22 cellular contexts compared by ENCODE assay signal in the genomic region with DNA sequence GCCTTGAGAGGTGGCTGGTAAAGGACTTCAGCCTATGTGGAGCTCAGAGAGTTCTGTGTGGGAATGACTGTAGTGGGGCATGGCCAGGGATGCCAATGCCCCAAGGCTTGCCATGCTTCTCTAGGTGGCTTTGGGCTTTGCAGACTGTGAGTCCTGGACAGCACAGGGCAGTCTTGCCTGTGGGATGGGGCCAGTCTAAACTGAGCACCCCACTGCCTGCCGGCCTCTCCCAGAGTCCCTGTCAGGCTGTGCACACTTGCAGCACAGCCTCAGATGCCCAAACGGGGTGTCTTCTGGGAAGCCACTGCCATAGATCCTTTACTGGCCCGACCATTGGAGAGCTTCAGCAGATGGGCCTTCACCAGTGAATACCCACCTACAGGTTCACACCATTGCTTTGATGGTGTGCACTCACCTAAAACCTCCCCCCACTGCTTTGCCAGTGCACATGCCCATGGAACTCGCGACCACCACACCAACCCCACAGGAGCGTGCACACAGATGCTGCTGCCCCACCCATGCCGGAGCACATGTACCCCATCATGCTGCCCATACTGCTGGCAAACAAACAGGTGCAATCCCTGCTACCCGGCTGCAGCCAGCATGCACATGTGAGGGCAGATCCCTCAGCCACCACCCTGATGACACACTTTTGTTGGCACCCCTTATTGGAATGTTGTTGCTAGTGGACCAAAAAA.
A peak's percentile ranks its signal among the peaks of the same experiment; 100 is the strongest.
DNase-seq lines count a peak whose midpoint lies in the region; ATAC-seq, FAIRE-seq and TF ChIP-seq lines count a peak whose summit lies in the region.
"Had no signal": no experiment of that assay in that cellular context is flagged by ENCODE, and none has a peak within 500 bp of the region (broad histone marks: within the 10 kb centered on the region; RNA-seq: fewer than 3 reads in every experiment).

No MANE protein-coding gene starts in this region.

- no peak for ATAC-seq in HG03442 (IDR thresholded peaks at IDR 0.05; ENCODE audit: unreplicated experiment)
- ATAC-seq: CD8-positive, alpha-beta T cell had no signal

- H3K27me3 ChIP-seq in astrocyte (ENCODE audit: insufficient read depth, low read length) = no peaks in the 10 kb centered on the region
- H3K27me3 ChIP-seq: BE2C, BLaER1 had no signal

- no peak for TF ChIP-seq CTCF in CD14-positive monocyte (IDR thresholded peaks at IDR 0.05)
- TF ChIP-seq CTCF in astrocyte (IDR thresholded peaks at IDR 0.05; ENCODE audit: insufficient read depth, low read depth, low read length) = no peak
- no peak for TF ChIP-seq CTCF in kidney (IDR thresholded peaks at IDR 0.05; ENCODE audit: borderline replicate concordance, extremely low read depth, insufficient read depth)

- H4K20me1 ChIP-seq in astrocyte (ENCODE audit: insufficient read depth, low read length) = no peaks in the 10 kb centered on the region
- H4K20me1 ChIP-seq: BLaER1 had no signal

- FAIRE-seq in astrocyte (lab: Jason Lieb, UNC) (peak; percentile 73), kidney (lab: Jason Lieb, UNC) (no peak)
- FAIRE-seq: A204.1, D721Med, G401.6, GM12891, GM19239 had no signal

- CTCF ChIA-PET in activated CD4-positive, alpha-beta T cell treated with anti-CD3 and anti-CD28 coated beads, Interleukin-2, amount 10 ng/mL, durations not matched to agents 7 days and 5 days (lab: Charles Lee) = no interaction called here

- H3K27ac Mint-ChIP-seq in CD14-positive monocyte (no peak overlapping the region), astrocyte (ENCODE audit: unreplicated experiment) (no peak overlapping the region)
- no peak overlapping the region for H3K27ac Mint-ChIP-seq in activated CD4-positive, alpha-beta T cell treated with anti-CD3 and anti-CD28 coated beads, Interleukin-2, amount 10 ng/mL, durations not matched to agents 7 days and 5 days
- H3K27ac Mint-ChIP-seq: CD4-positive, alpha-beta T cell; CD8-positive, alpha-beta T cell had no signal

- peak; percentile 20 for DNase-seq in CD14-positive monocyte (ENCODE audit: low spot score)
- DNase-seq in astrocyte (ENCODE audit: low read depth) = no peak
- peak; percentile 35 for DNase-seq in kidney
- DNase-seq in activated CD4-positive, alpha-beta T cell treated with anti-CD3 and anti-CD28 coated beads, Interleukin-2, amount 10 ng/mL, durations not matched to agents 7 days and 5 days = no peak
- no peak for DNase-seq in NCI-H2029 (lab: John Stamatoyannopoulos, UW)
- DNase-seq: 8988T; ACHN; BE2C; C1 segment of cervical spinal cord; Caco-2; Calu3; CD4-positive, alpha-beta T cell; CD8-positive, alpha-beta T cell; DMS79 treated with DMSO at 0.1 percent for 48 hours; GF-D8 had no signal

- H3K79me2 ChIP-seq in astrocyte (ENCODE audit: insufficient read depth, low read length) = no peaks in the 10 kb centered on the region

- H3K27ac ChIP-seq in astrocyte (ENCODE audit: low read depth, low read length) (no peak overlapping the region), kidney (ENCODE audit: low read depth in 2 of 2, low read length in 2 of 2) (no peak overlapping the region)
- H3K27ac ChIP-seq: BLaER1 had no signal

- H3K4me1 ChIP-seq in astrocyte (ENCODE audit: insufficient read depth, low read length) = no peaks in the 10 kb centered on the region
- no peaks in the 10 kb centered on the region for H3K4me1 ChIP-seq in kidney (ENCODE audit: control insufficient read depth in 1 of 2, insufficient read depth in 1 of 2, low read depth in 1 of 2, low read length in 2 of 2)
- H3K4me1 ChIP-seq: BE2C, BLaER1, Caco-2 had no signal

- H3K36me3 Mint-ChIP-seq in CD14-positive monocyte = no peaks in the 10 kb centered on the region
- H3K36me3 Mint-ChIP-seq in astrocyte (ENCODE audit: low read depth, unreplicated experiment) = no peaks in the 10 kb centered on the region
- no peaks in the 10 kb centered on the region for H3K36me3 Mint-ChIP-seq in activated CD4-positive, alpha-beta T cell treated with anti-CD3 and anti-CD28 coated beads, Interleukin-2, amount 10 ng/mL, durations not matched to agents 7 days and 5 days (ENCODE audit: low read depth)
- H3K36me3 Mint-ChIP-seq: CD8-positive, alpha-beta T cell had no signal

- H3K4me3 Mint-ChIP-seq in CD14-positive monocyte = no peak overlapping the region
- no peak overlapping the region for H3K4me3 Mint-ChIP-seq in astrocyte (ENCODE audit: unreplicated experiment)
- no peak overlapping the region for H3K4me3 Mint-ChIP-seq in activated CD4-positive, alpha-beta T cell treated with anti-CD3 and anti-CD28 coated beads, Interleukin-2, amount 10 ng/mL, durations not matched to agents 7 days and 5 days
- H3K4me3 Mint-ChIP-seq: CD4-positive, alpha-beta T cell; CD8-positive, alpha-beta T cell had no signal

- no peak overlapping the region for H2AFZ ChIP-seq in astrocyte (ENCODE audit: low read depth, low read length)

- intact Hi-C loops in CD14-positive monocyte (cut with micrococcal nuclease) (no loop called here), kidney (cut with DNase I) (no loop called here)

- H3K27me3 Mint-ChIP-seq in CD14-positive monocyte (ENCODE audit: low read depth in 3 of 3) (peaks cover 0 to 2% (median 0%) of the 10 kb centered on the region in 3 donors), astrocyte (ENCODE audit: low read depth, unreplicated experiment) (no peaks in the 10 kb centered on the region)
- H3K27me3 Mint-ChIP-seq in activated CD4-positive, alpha-beta T cell treated with anti-CD3 and anti-CD28 coated beads, Interleukin-2, amount 10 ng/mL, durations not matched to agents 7 days and 5 days = no peaks in the 10 kb centered on the region
- H3K27me3 Mint-ChIP-seq: CD4-positive, alpha-beta T cell had no signal

- no peaks in the 10 kb centered on the region for H3K9me3 ChIP-seq in astrocyte (ENCODE audit: insufficient read depth, low read depth, low read length)
- no peaks in the 10 kb centered on the region for H3K9me3 ChIP-seq in kidney (ENCODE audit: control insufficient read depth in 1 of 2, low read length in 2 of 2)
- H3K9me3 ChIP-seq: BE2C, BLaER1, Caco-2 had no signal

- POLR2A ChIA-PET in activated CD4-positive, alpha-beta T cell treated with anti-CD3 and anti-CD28 coated beads, Interleukin-2, amount 10 ng/mL, durations not matched to agents 7 days and 5 days (lab: Charles Lee) = no interaction called here

- no peak overlapping the region for H3K4me2 ChIP-seq in astrocyte (ENCODE audit: low read length)
- H3K4me2 ChIP-seq: BLaER1 had no signal

- H3K4me3 ChIP-seq in astrocyte (ENCODE audit: insufficient read depth, low read depth, low read length) (no peak overlapping the region), kidney (ENCODE audit: low read length in 2 of 2) (no peak overlapping the region)
- H3K4me3 ChIP-seq: BLaER1 had no signal

- H3K4me1 Mint-ChIP-seq in CD14-positive monocyte (no peaks in the 10 kb centered on the region), astrocyte (ENCODE audit: low read depth, unreplicated experiment) (no peaks in the 10 kb centered on the region)
- H3K4me1 Mint-ChIP-seq in activated CD4-positive, alpha-beta T cell treated with anti-CD3 and anti-CD28 coated beads, Interleukin-2, amount 10 ng/mL, durations not matched to agents 7 days and 5 days = no peaks in the 10 kb centered on the region

- H3K9me3 Mint-ChIP-seq in CD14-positive monocyte = peaks cover 1 to 15% (median 7%) of the 10 kb centered on the region in 7 donors
- H3K9me3 Mint-ChIP-seq in astrocyte (ENCODE audit: unreplicated experiment) = peaks cover 3% of the 10 kb centered on the region
- H3K9me3 Mint-ChIP-seq in activated CD4-positive, alpha-beta T cell treated with anti-CD3 and anti-CD28 coated beads, Interleukin-2, amount 10 ng/mL, durations not matched to agents 7 days and 5 days = no peaks in the 10 kb centered on the region

- H3K9ac ChIP-seq in astrocyte (ENCODE audit: low read length) (no peak overlapping the region), kidney (ENCODE audit: low read length in 2 of 2) (no peak overlapping the region)
- H3K9ac ChIP-seq: BLaER1 had no signal

- H3K36me3 ChIP-seq in astrocyte (ENCODE audit: insufficient read depth, low read length) (no peaks in the 10 kb centered on the region), kidney (ENCODE audit: control insufficient read depth in 1 of 2, insufficient read depth in 2 of 2, low read length in 2 of 2) (no peaks in the 10 kb centered on the region)
- H3K36me3 ChIP-seq: BE2C, BLaER1 had no signal

Comparison
In these comparisons a context has a peak if more than half of its experiments do, and no peak if none do; other contexts are left out.
1. DNase-seq: peak in CD14-positive monocyte (single experiment) and kidney (single experiment); none in astrocyte (single experiment), activated CD4-positive, alpha-beta T cell treated with anti-CD3 and anti-CD28 coated beads, Interleukin-2, amount 10 ng/mL, durations not matched to agents 7 days and 5 days (single experiment) and NCI-H2029 (single experiment).